ENCODE assay signal across 10 cellular contexts in genomic region chr1:35506960-35507901, GRCh38. TPM values are rescaled to one million over a fixed set of nuclear protein-coding genes. Genes with fewer than 3 reads are reported as not detected.
DNase-seq lines count a peak whose midpoint lies in the region; ATAC-seq and TF ChIP-seq lines count a peak whose summit lies in the region.
"Had no signal": no experiment of that assay in that cellular context is flagged by ENCODE, and none has a peak within 500 bp of the region (broad histone marks: within the 10 kb centered on the region; RNA-seq: fewer than 3 reads in every experiment).

No MANE protein-coding gene starts in this region.

- intact Hi-C loops in activated CD4-positive, alpha-beta memory T cell treated with anti-CD3 and anti-CD28 coated beads for 36 hours (cut with micrococcal nuclease) = loop anchor here (1.0 kb wide), 5 partner anchors 32 to 76 kb away; no protein-coding TSS in a partner anchor
- intact Hi-C loops in natural killer cell (cut with micrococcal nuclease) = no loop called here

- H3K9me3 Mint-ChIP-seq in activated CD4-positive, alpha-beta memory T cell treated with anti-CD3 and anti-CD28 coated beads for 36 hours = no peaks in the 10 kb centered on the region
- H3K9me3 Mint-ChIP-seq in natural killer cell = no peaks in the 10 kb centered on the region

- peak overlapping the region; percentile 28 for H3K4me3 Mint-ChIP-seq in activated CD4-positive, alpha-beta memory T cell treated with anti-CD3 and anti-CD28 coated beads for 36 hours
- H3K4me3 Mint-ChIP-seq in natural killer cell = peak overlapping the region; percentile 59

- CTCF ChIA-PET in activated CD4-positive, alpha-beta memory T cell treated with anti-CD3 and anti-CD28 coated beads for 36 hours (lab: Charles Lee) = interaction anchor here (0.9 to 3.2 kb wide), 8 partner anchors 10 to 56 kb away, joined by 3 to 23 read pairs (median 6); partner anchors contain the start of genes KIAA0319L and NCDN

- POLR2A ChIA-PET in activated CD4-positive, alpha-beta memory T cell treated with anti-CD3 and anti-CD28 coated beads for 36 hours (lab: Charles Lee) = interaction anchor here (0.7 to 2.3 kb wide), 6 partner anchors 29 to 76 kb away, joined by 3 to 15 read pairs (median 3); partner anchors contain the start of genes KIAA0319L and NCDN

- H3K36me3 Mint-ChIP-seq in activated CD4-positive, alpha-beta memory T cell treated with anti-CD3 and anti-CD28 coated beads for 36 hours = peaks cover 11% of the 10 kb centered on the region
- no peaks in the 10 kb centered on the region for H3K36me3 Mint-ChIP-seq in natural killer cell

- peaks cover 61% of the 10 kb centered on the region for H3K4me1 Mint-ChIP-seq in activated CD4-positive, alpha-beta memory T cell treated with anti-CD3 and anti-CD28 coated beads for 36 hours (ENCODE audit: low read depth)
- peaks cover 39 to 56% of the 10 kb centered on the region in 2 donors for H3K4me1 Mint-ChIP-seq in natural killer cell

- H3K27ac Mint-ChIP-seq in activated CD4-positive, alpha-beta memory T cell treated with anti-CD3 and anti-CD28 coated beads for 36 hours = peak overlapping the region; percentile 81
- peak overlapping the region; percentile 70 to 78 for H3K27ac Mint-ChIP-seq in natural killer cell

- H3K27me3 Mint-ChIP-seq in activated CD4-positive, alpha-beta memory T cell treated with anti-CD3 and anti-CD28 coated beads for 36 hours = no peaks in the 10 kb centered on the region
- no peaks in the 10 kb centered on the region for H3K27me3 Mint-ChIP-seq in natural killer cell (ENCODE audit: low read depth in 2 of 2)

- ATAC-seq in HG03175 (IDR thresholded peaks at IDR 0.05; ENCODE audit: unreplicated experiment) (peak; percentile 48), natural killer cell (peak in 1 of 3 donors; percentile 50), omental fat pad (ENCODE audit: low FRiP score) (no peak), GM21390 (IDR thresholded peaks at IDR 0.05; ENCODE audit: unreplicated experiment) (no peak)
- ATAC-seq: left colon had no signal

- DNase-seq in GM10266 (ENCODE audit: extremely low spot score) = peak; percentile 26
- no peak for DNase-seq in activated CD4-positive, alpha-beta memory T cell treated with anti-CD3 and anti-CD28 coated beads for 36 hours
- DNase-seq in natural killer cell = no peak
- no peak for DNase-seq in omental fat pad (ENCODE audit: low spot score)
- no peak for DNase-seq in SW 1271 (lab: John Stamatoyannopoulos, UW)
- DNase-seq in hypothalamus (lab: John Stamatoyannopoulos, UW) = no peak
- DNase-seq: left colon, psoas muscle had no signal

- TF ChIP-seq CTCF in GM10266 (IDR thresholded peaks at IDR 0.05; ENCODE audit: control insufficient read depth, insufficient read depth, low read depth, missing control alignments) = no peak
- TF ChIP-seq CTCF in natural killer cell (IDR thresholded peaks at IDR 0.05) = no peak
- no peak for TF ChIP-seq CTCF in omental fat pad (IDR thresholded peaks at IDR 0.05)

RNA-seq across cellular contexts. Expression of gene KIAA0319L, which starts 50.0 kb away (rescaled TPM):
- 10 to 100 TPM; 28.3 to 30.9 TPM for total RNA-seq in activated CD4-positive, alpha-beta memory T cell treated with anti-CD3 and anti-CD28 coated beads for 36 hours
- total RNA-seq in natural killer cell (10 to 100 TPM; 51.3 to 75.0 (median 64.8) TPM), omental fat pad (10 to 100 TPM; 38.1 to 99.9 (median 44.2) TPM)

RNA-seq across cellular contexts. Expression of gene NCDN, which starts 50.4 kb away (rescaled TPM):
- 10 to 100 TPM; 21.6 to 21.7 TPM for total RNA-seq in activated CD4-positive, alpha-beta memory T cell treated with anti-CD3 and anti-CD28 coated beads for 36 hours
- 10 to 100 TPM in 1 of 3 donors, 1 to 10 TPM in 2; 7.9 to 10.7 (median 9.9) TPM for total RNA-seq in natural killer cell
- 10 to 100 TPM; 12.2 to 20.9 (median 15.1) TPM for total RNA-seq in omental fat pad
